ENCODE assay signal across 1 cellular context in the genomic region with DNA sequence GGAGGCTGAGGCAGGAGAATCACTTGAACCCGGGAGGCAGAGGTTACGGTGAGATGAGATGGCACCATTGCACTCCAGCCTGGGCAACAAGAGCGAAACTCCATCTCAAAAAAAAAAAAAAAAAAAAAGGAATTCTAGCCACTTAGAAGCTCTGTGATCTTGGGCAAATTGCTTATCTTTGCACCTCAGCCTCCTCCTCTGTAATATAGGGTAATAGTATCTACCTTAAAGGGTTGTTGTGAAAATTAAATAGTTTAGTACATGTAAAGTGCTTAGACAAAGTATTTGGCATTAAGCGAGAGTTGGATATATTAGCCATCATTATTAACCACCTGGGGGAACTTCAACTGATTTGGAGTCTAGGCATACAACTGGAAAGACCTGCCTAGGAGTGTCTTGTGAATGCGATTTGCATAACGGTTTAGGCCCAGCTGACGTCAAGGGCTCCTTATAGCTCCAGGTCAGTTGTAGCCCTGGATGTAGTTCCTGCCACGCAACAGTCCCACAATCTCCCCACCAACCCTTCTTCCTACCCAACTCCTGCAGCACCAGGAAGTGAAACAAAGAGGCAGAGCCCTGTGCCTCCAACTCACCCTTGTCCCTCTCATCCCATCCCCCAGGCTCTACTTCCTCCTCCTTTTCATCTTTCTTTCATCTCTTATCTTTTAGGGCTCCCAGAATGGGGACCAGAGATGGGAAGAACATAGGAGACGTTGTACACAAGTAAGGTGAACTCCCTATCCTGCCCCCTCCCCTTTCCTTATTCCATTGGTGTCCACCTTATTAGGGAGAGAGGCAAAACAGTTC.
A peak's percentile ranks its signal among the peaks of the same experiment; 100 is the strongest.
TF ChIP-seq lines count a peak whose summit lies in the region.

No MANE protein-coding gene starts in this region.

TF ChIP-seq in K562, 482 proteins besides CTCF, POLR2A, EP300 and RAD21 (continued from another document and continues in another):
- TF ChIP-seq, protein P1, sequence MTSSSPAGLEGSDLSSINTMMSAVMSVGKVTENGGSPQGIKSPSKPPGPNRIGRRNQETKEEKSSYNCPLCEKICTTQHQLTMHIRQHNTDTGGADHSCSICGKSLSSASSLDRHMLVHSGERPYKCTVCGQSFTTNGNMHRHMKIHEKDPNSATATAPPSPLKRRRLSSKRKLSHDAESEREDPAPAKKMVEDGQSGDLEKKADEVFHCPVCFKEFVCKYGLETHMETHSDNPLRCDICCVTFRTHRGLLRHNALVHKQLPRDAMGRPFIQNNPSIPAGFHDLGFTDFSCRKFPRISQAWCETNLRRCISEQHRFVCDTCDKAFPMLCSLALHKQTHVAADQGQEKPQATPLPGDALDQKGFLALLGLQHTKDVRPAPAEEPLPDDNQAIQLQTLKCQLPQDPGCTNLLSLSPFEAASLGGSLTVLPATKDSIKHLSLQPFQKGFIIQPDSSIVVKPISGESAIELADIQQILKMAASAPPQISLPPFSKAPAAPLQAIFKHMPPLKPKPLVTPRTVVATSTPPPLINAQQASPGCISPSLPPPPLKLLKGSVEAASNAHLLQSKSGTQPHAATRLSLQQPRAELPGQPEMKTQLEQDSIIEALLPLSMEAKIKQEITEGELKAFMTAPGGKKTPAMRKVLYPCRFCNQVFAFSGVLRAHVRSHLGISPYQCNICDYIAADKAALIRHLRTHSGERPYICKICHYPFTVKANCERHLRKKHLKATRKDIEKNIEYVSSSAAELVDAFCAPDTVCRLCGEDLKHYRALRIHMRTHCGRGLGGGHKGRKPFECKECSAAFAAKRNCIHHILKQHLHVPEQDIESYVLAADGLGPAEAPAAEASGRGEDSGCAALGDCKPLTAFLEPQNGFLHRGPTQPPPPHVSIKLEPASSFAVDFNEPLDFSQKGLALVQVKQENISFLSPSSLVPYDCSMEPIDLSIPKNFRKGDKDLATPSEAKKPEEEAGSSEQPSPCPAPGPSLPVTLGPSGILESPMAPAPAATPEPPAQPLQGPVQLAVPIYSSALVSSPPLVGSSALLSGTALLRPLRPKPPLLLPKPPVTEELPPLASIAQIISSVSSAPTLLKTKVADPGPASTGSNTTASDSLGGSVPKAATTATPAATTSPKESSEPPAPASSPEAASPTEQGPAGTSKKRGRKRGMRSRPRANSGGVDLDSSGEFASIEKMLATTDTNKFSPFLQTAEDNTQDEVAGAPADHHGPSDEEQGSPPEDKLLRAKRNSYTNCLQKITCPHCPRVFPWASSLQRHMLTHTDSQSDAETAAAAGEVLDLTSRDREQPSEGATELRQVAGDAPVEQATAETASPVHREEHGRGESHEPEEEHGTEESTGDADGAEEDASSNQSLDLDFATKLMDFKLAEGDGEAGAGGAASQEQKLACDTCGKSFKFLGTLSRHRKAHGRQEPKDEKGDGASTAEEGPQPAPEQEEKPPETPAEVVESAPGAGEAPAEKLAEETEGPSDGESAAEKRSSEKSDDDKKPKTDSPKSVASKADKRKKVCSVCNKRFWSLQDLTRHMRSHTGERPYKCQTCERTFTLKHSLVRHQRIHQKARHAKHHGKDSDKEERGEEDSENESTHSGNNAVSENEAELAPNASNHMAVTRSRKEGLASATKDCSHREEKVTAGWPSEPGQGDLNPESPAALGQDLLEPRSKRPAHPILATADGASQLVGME (CRISPR knock-in tag; IDR thresholded peaks at IDR 0.05), result peak; percentile 76; the same call in 1 of the 2 replicates
- TF ChIP-seq MYBL2 (IDR thresholded peaks at IDR 0.05; ENCODE audit: low read depth) (peak; percentile 84), MYBL2 (CRISPR knock-in tag; IDR thresholded peaks at IDR 0.05; ENCODE audit: borderline replicate concordance) (no peak), ZEB2 (IDR thresholded peaks at IDR 0.05) (peak; percentile 71; the same call in 1 of the 2 replicates), HOXB6 (CRISPR knock-in tag; IDR thresholded peaks at IDR 0.05; ENCODE audit: borderline replicate concordance) (no peak), HCFC1 (IDR thresholded peaks at IDR 0.05; ENCODE audit: low read depth, low read length) (peak; percentile 55; the same call in 1 of the 2 replicates), ZNF324 (CRISPR knock-in tag; IDR thresholded peaks at IDR 0.05) (0 out of 2 replicates have a peak, but pooled peaks have one; percentile 16), TCF3 (CRISPR knock-in tag; IDR thresholded peaks at IDR 0.05) (peak; percentile 35; the same call in 1 of the 2 replicates), C11orf30 (IDR thresholded peaks at IDR 0.05; ENCODE audit: low read depth) (no peak), BRD9 (IDR thresholded peaks at IDR 0.05; ENCODE audit: low read depth, partially characterized antibody) (peak; percentile 47), TAL1 (IDR thresholded peaks at IDR 0.05) (0 out of 2 replicates have a peak, but pooled peaks have one; percentile 27), SAFB2 (IDR thresholded peaks at IDR 0.05; ENCODE audit: borderline replicate concordance, low read depth, low read length, severe bottlenecking) (no peak), MTA2 (IDR thresholded peaks at IDR 0.05; ENCODE audit: low read depth) (peak; percentile 7; the same call in 1 of the 2 replicates), ESRRA (IDR thresholded peaks at IDR 0.05; ENCODE audit: borderline replicate concordance, low read depth) (peak; percentile 49; the same call in 1 of the 2 replicates), KAT2B (IDR thresholded peaks at IDR 0.05; ENCODE audit: low read depth, low read length) (no peak), DNMT1 (IDR thresholded peaks at IDR 0.05) (no peak), ZNF77 (CRISPR knock-in tag; IDR thresholded peaks at IDR 0.05) (no peak), FOXK2 (conservative IDR thresholded peaks at IDR 0.05 in 1 of 2, IDR thresholded peaks at IDR 0.05 in 1 of 2; ENCODE audit: low read depth in 2 of 2) (peak; percentile 82 to 90), KDM5B (IDR thresholded peaks at IDR 0.05; ENCODE audit: insufficient replicate concordance, low read depth, low read length) (peak; percentile 74), ERF (CRISPR knock-in tag; IDR thresholded peaks at IDR 0.05) (no peak), ZNF586 (CRISPR knock-in tag; conservative IDR thresholded peaks at IDR 0.05) (no peak), ZNF165 (CRISPR knock-in tag; IDR thresholded peaks at IDR 0.05; ENCODE audit: borderline replicate concordance) (no peak), RFX1 (IDR thresholded peaks at IDR 0.05) (0 out of 2 replicates have a peak, but pooled peaks have one; percentile 16), JUND (IDR thresholded peaks at IDR 0.05; ENCODE audit: borderline replicate concordance, low read depth, low read length) (peak; percentile 90), JUND (tag; IDR thresholded peaks at IDR 0.05; ENCODE audit: borderline replicate concordance, low read depth, low read length) (peak; percentile 90; the same call in 2 of the 3 replicates), TOE1 (IDR thresholded peaks at IDR 0.05; ENCODE audit: borderline replicate concordance) (peak; percentile 16; the same call in 1 of the 2 replicates), TOE1 (CRISPR knock-in tag; IDR thresholded peaks at IDR 0.05; ENCODE audit: borderline replicate concordance, low read depth) (no peak), MEF2A (IDR thresholded peaks at IDR 0.05; ENCODE audit: control insufficient read depth, low read depth, low read length) (peak; percentile 95), GTF2F1 (IDR thresholded peaks at IDR 0.05; ENCODE audit: low read depth, low read length) (0 out of 2 replicates have a peak, but pooled peaks have one; percentile 35), PHB2 (IDR thresholded peaks at IDR 0.05; ENCODE audit: low read depth) (no peak), ZKSCAN8 (CRISPR knock-in tag; IDR thresholded peaks at IDR 0.05) (peak; percentile 18), TAF9B (IDR thresholded peaks at IDR 0.05; ENCODE audit: partially characterized antibody) (peak; percentile 84), MAZ (CRISPR knock-in tag; conservative IDR thresholded peaks at IDR 0.05 in 1 of 2, IDR thresholded peaks at IDR 0.05 in 1 of 2) (peak; percentile 60; a peak in 3 of 4 replicates), TSC22D4 (tag; IDR thresholded peaks at IDR 0.05) (no peak), HDAC6 (IDR thresholded peaks at IDR 0.05; ENCODE audit: low read depth, low read length) (no peak), CBFA2T2 (conservative IDR thresholded peaks at IDR 0.05) (no peak), ZNF140 (CRISPR knock-in tag; IDR thresholded peaks at IDR 0.05) (no peak)
- TF ChIP-seq, protein P2, sequence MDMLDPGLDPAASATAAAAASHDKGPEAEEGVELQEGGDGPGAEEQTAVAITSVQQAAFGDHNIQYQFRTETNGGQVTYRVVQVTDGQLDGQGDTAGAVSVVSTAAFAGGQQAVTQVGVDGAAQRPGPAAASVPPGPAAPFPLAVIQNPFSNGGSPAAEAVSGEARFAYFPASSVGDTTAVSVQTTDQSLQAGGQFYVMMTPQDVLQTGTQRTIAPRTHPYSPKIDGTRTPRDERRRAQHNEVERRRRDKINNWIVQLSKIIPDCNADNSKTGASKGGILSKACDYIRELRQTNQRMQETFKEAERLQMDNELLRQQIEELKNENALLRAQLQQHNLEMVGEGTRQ (CRISPR knock-in tag; IDR thresholded peaks at IDR 0.05), result no peak
- TF ChIP-seq, protein P3, sequence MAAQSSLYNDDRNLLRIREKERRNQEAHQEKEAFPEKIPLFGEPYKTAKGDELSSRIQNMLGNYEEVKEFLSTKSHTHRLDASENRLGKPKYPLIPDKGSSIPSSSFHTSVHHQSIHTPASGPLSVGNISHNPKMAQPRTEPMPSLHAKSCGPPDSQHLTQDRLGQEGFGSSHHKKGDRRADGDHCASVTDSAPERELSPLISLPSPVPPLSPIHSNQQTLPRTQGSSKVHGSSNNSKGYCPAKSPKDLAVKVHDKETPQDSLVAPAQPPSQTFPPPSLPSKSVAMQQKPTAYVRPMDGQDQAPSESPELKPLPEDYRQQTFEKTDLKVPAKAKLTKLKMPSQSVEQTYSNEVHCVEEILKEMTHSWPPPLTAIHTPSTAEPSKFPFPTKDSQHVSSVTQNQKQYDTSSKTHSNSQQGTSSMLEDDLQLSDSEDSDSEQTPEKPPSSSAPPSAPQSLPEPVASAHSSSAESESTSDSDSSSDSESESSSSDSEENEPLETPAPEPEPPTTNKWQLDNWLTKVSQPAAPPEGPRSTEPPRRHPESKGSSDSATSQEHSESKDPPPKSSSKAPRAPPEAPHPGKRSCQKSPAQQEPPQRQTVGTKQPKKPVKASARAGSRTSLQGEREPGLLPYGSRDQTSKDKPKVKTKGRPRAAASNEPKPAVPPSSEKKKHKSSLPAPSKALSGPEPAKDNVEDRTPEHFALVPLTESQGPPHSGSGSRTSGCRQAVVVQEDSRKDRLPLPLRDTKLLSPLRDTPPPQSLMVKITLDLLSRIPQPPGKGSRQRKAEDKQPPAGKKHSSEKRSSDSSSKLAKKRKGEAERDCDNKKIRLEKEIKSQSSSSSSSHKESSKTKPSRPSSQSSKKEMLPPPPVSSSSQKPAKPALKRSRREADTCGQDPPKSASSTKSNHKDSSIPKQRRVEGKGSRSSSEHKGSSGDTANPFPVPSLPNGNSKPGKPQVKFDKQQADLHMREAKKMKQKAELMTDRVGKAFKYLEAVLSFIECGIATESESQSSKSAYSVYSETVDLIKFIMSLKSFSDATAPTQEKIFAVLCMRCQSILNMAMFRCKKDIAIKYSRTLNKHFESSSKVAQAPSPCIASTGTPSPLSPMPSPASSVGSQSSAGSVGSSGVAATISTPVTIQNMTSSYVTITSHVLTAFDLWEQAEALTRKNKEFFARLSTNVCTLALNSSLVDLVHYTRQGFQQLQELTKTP (IDR thresholded peaks at IDR 0.05; ENCODE audit: low read depth in 1 of 2, partially characterized antibody in 2 of 2), result peak; percentile 44 to 86
- TF ChIP-seq, protein P4, sequence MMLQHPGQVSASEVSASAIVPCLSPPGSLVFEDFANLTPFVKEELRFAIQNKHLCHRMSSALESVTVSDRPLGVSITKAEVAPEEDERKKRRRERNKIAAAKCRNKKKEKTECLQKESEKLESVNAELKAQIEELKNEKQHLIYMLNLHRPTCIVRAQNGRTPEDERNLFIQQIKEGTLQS (IDR thresholded peaks at IDR 0.05), result peak; percentile 82
- TF ChIP-seq, protein P4 (CRISPR knock-in tag; conservative IDR thresholded peaks at IDR 0.05), result no peak
- TF ChIP-seq, protein P5, sequence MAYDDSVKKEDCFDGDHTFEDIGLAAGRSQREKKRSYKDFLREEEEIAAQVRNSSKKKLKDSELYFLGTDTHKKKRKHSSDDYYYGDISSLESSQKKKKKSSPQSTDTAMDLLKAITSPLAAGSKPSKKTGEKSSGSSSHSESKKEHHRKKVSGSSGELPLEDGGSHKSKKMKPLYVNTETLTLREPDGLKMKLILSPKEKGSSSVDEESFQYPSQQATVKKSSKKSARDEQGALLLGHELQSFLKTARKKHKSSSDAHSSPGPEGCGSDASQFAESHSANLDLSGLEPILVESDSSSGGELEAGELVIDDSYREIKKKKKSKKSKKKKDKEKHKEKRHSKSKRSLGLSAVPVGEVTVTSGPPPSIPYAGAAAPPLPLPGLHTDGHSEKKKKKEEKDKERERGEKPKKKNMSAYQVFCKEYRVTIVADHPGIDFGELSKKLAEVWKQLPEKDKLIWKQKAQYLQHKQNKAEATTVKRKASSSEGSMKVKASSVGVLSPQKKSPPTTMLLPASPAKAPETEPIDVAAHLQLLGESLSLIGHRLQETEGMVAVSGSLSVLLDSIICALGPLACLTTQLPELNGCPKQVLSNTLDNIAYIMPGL (CRISPR knock-in tag; IDR thresholded peaks at IDR 0.05), result no peak
- TF ChIP-seq, protein P6, sequence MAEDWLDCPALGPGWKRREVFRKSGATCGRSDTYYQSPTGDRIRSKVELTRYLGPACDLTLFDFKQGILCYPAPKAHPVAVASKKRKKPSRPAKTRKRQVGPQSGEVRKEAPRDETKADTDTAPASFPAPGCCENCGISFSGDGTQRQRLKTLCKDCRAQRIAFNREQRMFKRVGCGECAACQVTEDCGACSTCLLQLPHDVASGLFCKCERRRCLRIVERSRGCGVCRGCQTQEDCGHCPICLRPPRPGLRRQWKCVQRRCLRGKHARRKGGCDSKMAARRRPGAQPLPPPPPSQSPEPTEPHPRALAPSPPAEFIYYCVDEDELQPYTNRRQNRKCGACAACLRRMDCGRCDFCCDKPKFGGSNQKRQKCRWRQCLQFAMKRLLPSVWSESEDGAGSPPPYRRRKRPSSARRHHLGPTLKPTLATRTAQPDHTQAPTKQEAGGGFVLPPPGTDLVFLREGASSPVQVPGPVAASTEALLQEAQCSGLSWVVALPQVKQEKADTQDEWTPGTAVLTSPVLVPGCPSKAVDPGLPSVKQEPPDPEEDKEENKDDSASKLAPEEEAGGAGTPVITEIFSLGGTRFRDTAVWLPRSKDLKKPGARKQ (CRISPR knock-in tag; IDR thresholded peaks at IDR 0.05), result no peak
- TF ChIP-seq, protein P7, sequence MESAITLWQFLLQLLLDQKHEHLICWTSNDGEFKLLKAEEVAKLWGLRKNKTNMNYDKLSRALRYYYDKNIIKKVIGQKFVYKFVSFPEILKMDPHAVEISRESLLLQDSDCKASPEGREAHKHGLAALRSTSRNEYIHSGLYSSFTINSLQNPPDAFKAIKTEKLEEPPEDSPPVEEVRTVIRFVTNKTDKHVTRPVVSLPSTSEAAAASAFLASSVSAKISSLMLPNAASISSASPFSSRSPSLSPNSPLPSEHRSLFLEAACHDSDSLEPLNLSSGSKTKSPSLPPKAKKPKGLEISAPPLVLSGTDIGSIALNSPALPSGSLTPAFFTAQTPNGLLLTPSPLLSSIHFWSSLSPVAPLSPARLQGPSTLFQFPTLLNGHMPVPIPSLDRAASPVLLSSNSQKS (CRISPR knock-in tag; IDR thresholded peaks at IDR 0.05), result no peak
